Comparison of ENCODE assay signal across 27 cellular contexts in genomic region chr15:60690350-60690961, GRCh38.
DNase-seq lines count a peak whose midpoint lies in the region; ATAC-seq, FAIRE-seq and TF ChIP-seq lines count a peak whose summit lies in the region.
"Had no signal": no experiment of that assay in that cellular context is flagged by ENCODE, and none has a peak within 500 bp of the region (broad histone marks: within the 10 kb centered on the region; RNA-seq: fewer than 3 reads in every experiment).

No MANE protein-coding gene starts in this region.

- H4K91ac ChIP-seq in neuronal stem cell (ENCODE audit: low read depth, low read length, poor library complexity), result no peak overlapping the region

- H3K27ac Mint-ChIP-seq in T-helper 17 cell, result peak overlapping the region; percentile 43
- H3K27ac Mint-ChIP-seq: CD14-positive monocyte had no signal

- no peak overlapping the region for H3K4me3 Mint-ChIP-seq in T-helper 17 cell
- H3K4me3 Mint-ChIP-seq: CD14-positive monocyte; CD4-positive, alpha-beta memory T cell; CD4-positive, CD25-positive, alpha-beta regulatory T cell; CD8-positive, alpha-beta memory T cell had no signal

- 49% methylated on average over 3 of the region's 3 CpGs for WGBS in A549 (ENCODE audit: missing lambda C conversion rate)
- no CpG with 5 or more reads among the region's 3 CpGs for WGBS in neuronal stem cell (ENCODE audit: extremely low coverage in 2 of 2, insufficient read length in 2 of 2, insufficient replicate concordance in 1 of 2), 2 donors

- peaks cover 0 to 8% (median 0%) of the 10 kb centered on the region in 3 experiments for H3K27me3 ChIP-seq in neuronal stem cell (ENCODE audit: control insufficient read depth in 3 of 3, insufficient read depth in 3 of 3, low read depth in 1 of 3, low read length in 3 of 3)
- H3K27me3 ChIP-seq: BE2C, BLaER1 had no signal

- H2AK5ac ChIP-seq in neuronal stem cell (ENCODE audit: low read depth, low read length), result no peak overlapping the region

- H3K18ac ChIP-seq in neuronal stem cell (ENCODE audit: low read length), result peak overlapping the region; percentile 79

- FAIRE-seq in A549 (lab: Jason Lieb, UNC), result peak; percentile 39
- FAIRE-seq: A204.1, GM12878, GM12892, GM18507 had no signal

- TF ChIP-seq RAD21 in A549 (conservative IDR thresholded peaks at IDR 0.05 in 1 of 2, IDR thresholded peaks at IDR 0.05 in 1 of 2), result no peak

- POLR2A ChIA-PET in A549 (lab: Yijun Ruan, JAX), result no interaction called here

- H3K23ac ChIP-seq in neuronal stem cell (ENCODE audit: low read depth, low read length, poor library complexity), result no peak overlapping the region

- CTCF ChIA-PET in A549 (lab: Yijun Ruan, JAX), result no interaction called here

- peaks cover 43% of the 10 kb centered on the region for H3K4me1 Mint-ChIP-seq in T-helper 17 cell
- H3K4me1 Mint-ChIP-seq: CD14-positive monocyte had no signal

- H3K9ac ChIP-seq in neuronal stem cell (ENCODE audit: low read depth, low read length, poor library complexity), result no peak overlapping the region
- H3K9ac ChIP-seq: BLaER1 had no signal

- H3K79me1 ChIP-seq in neuronal stem cell (ENCODE audit: low read depth, low read length), result no peaks in the 10 kb centered on the region

- TF ChIP-seq POLR2A in A549 (IDR thresholded peaks at IDR 0.05; ENCODE audit: low read length), result no peak

- H3K9me3 ChIP-seq in A549 (no peaks in the 10 kb centered on the region), T-helper 17 cell (ENCODE audit: control insufficient read depth, low read length, poor library complexity, severe bottlenecking) (no peaks in the 10 kb centered on the region), neuronal stem cell (replicated peaks in 1 of 2; ENCODE audit: control insufficient read depth in 2 of 2, insufficient read depth in 1 of 2, low read depth in 1 of 2, low read length in 2 of 2) (no peaks in the 10 kb centered on the region)
- H3K9me3 ChIP-seq: BE2C, BLaER1 had no signal

- DNase-seq in A549 (ENCODE audit: low read depth in 1 of 2, low spot score in 1 of 2) (no peak), T-helper 17 cell (no peak), left lobe of liver (ENCODE audit: low spot score) (peak; percentile 77), neuronal stem cell (ENCODE audit: low spot score) (no peak), AG08396 (ENCODE audit: low spot score) (no peak), HuH-7 (ENCODE audit: low spot score) (no peak)
- DNase-seq: 8988T; BE2C; C1 segment of cervical spinal cord; CD4-positive, alpha-beta memory T cell; CD4-positive, CD25-positive, alpha-beta regulatory T cell; CD8-positive, alpha-beta memory T cell; COR-L47; DMS 273 treated with DMSO at 0.1 percent for 48 hours; DMS153; DMS53; DMS79; DND-41; EL; GDM1 had no signal

- no peak for TF ChIP-seq EP300 in A549 (IDR thresholded peaks at IDR 0.05)

- no peak overlapping the region for H4K8ac ChIP-seq in neuronal stem cell (ENCODE audit: low read depth, low read length)

- H3K4me3 ChIP-seq in A549 (no peak overlapping the region), neuronal stem cell (ENCODE audit: low read length in 2 of 2) (no peak overlapping the region)
- H3K4me3 ChIP-seq: BLaER1, GM12878 had no signal

- no peaks in the 10 kb centered on the region for H3K36me3 ChIP-seq in neuronal stem cell (replicated peaks in 1 of 2; ENCODE audit: control insufficient read depth in 2 of 2, insufficient read depth in 2 of 2, low read length in 2 of 2)
- H3K36me3 ChIP-seq: BE2C, BLaER1 had no signal

- H3K27me3 Mint-ChIP-seq in T-helper 17 cell, result no peaks in the 10 kb centered on the region
- H3K27me3 Mint-ChIP-seq: CD4-positive, alpha-beta memory T cell; CD4-positive, CD25-positive, alpha-beta regulatory T cell had no signal

- no peak overlapping the region for H3K4me2 ChIP-seq in A549
- H3K4me2 ChIP-seq in neuronal stem cell (ENCODE audit: insufficient read depth, low read length, poor library complexity, severe bottlenecking), result no peak overlapping the region
- H3K4me2 ChIP-seq: BLaER1 had no signal

- H3K4ac ChIP-seq in neuronal stem cell (ENCODE audit: low read length), result no peak overlapping the region

- no peak overlapping the region for H2BK5ac ChIP-seq in neuronal stem cell (ENCODE audit: low read length)

- H2BK120ac ChIP-seq in neuronal stem cell (ENCODE audit: low read depth, low read length), result no peak overlapping the region

- H2AFZ ChIP-seq in neuronal stem cell (ENCODE audit: low read length), result no peak overlapping the region

- H2BK12ac ChIP-seq in neuronal stem cell (ENCODE audit: low read length), result no peak overlapping the region

- no peaks in the 10 kb centered on the region for H3K4me1 ChIP-seq in A549
- H3K4me1 ChIP-seq in neuronal stem cell (ENCODE audit: control insufficient read depth in 2 of 2, insufficient read depth in 1 of 2, low read depth in 1 of 2, low read length in 2 of 2), result peaks cover 1 to 2% of the 10 kb centered on the region in 2 donors
- H3K4me1 ChIP-seq: BLaER1 had no signal

- H3K36me3 Mint-ChIP-seq in T-helper 17 cell (ENCODE audit: low read depth), result peaks cover 4% of the 10 kb centered on the region
- H3K36me3 Mint-ChIP-seq: CD14-positive monocyte; CD4-positive, CD25-positive, alpha-beta regulatory T cell had no signal

- ATAC-seq in A549 (no peak), T-helper 17 cell (no peak), left lobe of liver (peak; percentile 84), HG03565 (IDR thresholded peaks at IDR 0.05; ENCODE audit: unreplicated experiment) (no peak)
- ATAC-seq: GM12878 had no signal

- no peak for TF ChIP-seq CTCF in A549 (IDR thresholded peaks at IDR 0.05)

- no peak overlapping the region for H2BK15ac ChIP-seq in neuronal stem cell (ENCODE audit: low read length)

- H3K27ac ChIP-seq in A549, result no peak overlapping the region
- no peak overlapping the region for H3K27ac ChIP-seq in neuronal stem cell (replicated peaks; ENCODE audit: low read length)
- H3K27ac ChIP-seq: BLaER1 had no signal

- no peak overlapping the region for H3K14ac ChIP-seq in neuronal stem cell (ENCODE audit: low read length)

TF ChIP-seq in A549, 52 proteins besides CTCF, POLR2A, EP300 and RAD21:
- TF ChIP-seq NPAS2 (CRISPR knock-in tag; IDR thresholded peaks at IDR 0.05; ENCODE audit: borderline replicate concordance) (no peak), ESRRA (IDR thresholded peaks at IDR 0.05; ENCODE audit: borderline replicate concordance, low read length) (no peak), CEBPB (IDR thresholded peaks at IDR 0.05) (no peak), KDM1A (IDR thresholded peaks at IDR 0.05; ENCODE audit: low read depth) (no peak), FOXS1 (CRISPR knock-in tag; IDR thresholded peaks at IDR 0.05) (no peak), MAFK (IDR thresholded peaks at IDR 0.05; ENCODE audit: partially characterized antibody) (no peak), RARB (CRISPR knock-in tag; IDR thresholded peaks at IDR 0.05) (no peak), HOXB5 (CRISPR knock-in tag; IDR thresholded peaks at IDR 0.05) (no peak), GATA3 (IDR thresholded peaks at IDR 0.05; ENCODE audit: borderline replicate concordance) (no peak), NR3C1 (IDR thresholded peaks at IDR 0.05) (no peak), FOSL2 (IDR thresholded peaks at IDR 0.05) (no peak), FOSL2 (CRISPR knock-in tag; IDR thresholded peaks at IDR 0.05) (no peak), HEYL (CRISPR knock-in tag; IDR thresholded peaks at IDR 0.05) (no peak), MYC (IDR thresholded peaks at IDR 0.05; ENCODE audit: borderline replicate concordance, low read length) (no peak), ZFP36 (IDR thresholded peaks at IDR 0.05; ENCODE audit: borderline replicate concordance, partially characterized antibody) (no peak), NFE2L2 (conservative IDR thresholded peaks at IDR 0.05; ENCODE audit: low read length) (no peak), CBX8 (IDR thresholded peaks at IDR 0.05) (no peak), E2F6 (IDR thresholded peaks at IDR 0.05; ENCODE audit: borderline replicate concordance, low read depth) (no peak)
